Comparison of ENCODE assay signal across 22 cellular contexts in the genomic region with DNA sequence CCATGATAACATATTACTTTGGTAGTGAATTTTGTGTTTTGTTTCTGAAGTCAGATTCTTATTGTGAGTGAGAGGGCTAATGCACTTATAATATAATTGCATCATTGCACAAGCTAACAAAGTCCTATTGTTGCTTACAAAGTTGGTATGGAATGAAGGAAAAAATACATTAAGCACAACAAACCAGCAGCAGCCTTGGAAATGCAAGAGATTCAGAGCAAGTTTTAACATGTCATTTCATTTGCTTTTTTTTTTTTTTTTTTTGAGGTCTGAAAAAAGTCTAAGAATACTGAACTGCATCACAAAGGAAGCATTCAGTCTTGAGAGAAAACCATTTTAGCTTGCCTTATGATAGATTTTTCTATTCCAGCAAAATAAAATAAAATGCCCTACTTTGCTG. TPM values are rescaled to one million over a fixed set of nuclear protein-coding genes. Genes with fewer than 3 reads are reported as not detected.
DNase-seq lines count a peak whose midpoint lies in the region; ATAC-seq, FAIRE-seq and TF ChIP-seq lines count a peak whose summit lies in the region.
"Had no signal": no experiment of that assay in that cellular context is flagged by ENCODE, and none has a peak within 500 bp of the region (broad histone marks: within the 10 kb centered on the region; RNA-seq: fewer than 3 reads in every experiment).

No MANE protein-coding gene starts in this region.

- FAIRE-seq in bronchial epithelial cell (lab: Jason Lieb, UNC), result no peak
- FAIRE-seq: GM12892, GM18507, HTR-8/SVneo had no signal

- H3K4me3 Mint-ChIP-seq in neural crest cell, result peak overlapping the region; percentile 7
- H3K4me3 Mint-ChIP-seq: IgD-negative memory B cell had no signal

- TF ChIP-seq CTCF in bronchial epithelial cell (IDR thresholded peaks at IDR 0.05; ENCODE audit: insufficient read depth, low read length, severe bottlenecking) (no peak), neural crest cell (conservative IDR thresholded peaks at IDR 0.05) (no peak)

- ATAC-seq in GM19328 (IDR thresholded peaks at IDR 0.05; ENCODE audit: unreplicated experiment), result no peak
- ATAC-seq: PC-3 had no signal

- H3K4me1 Mint-ChIP-seq in neural crest cell, result peaks cover 60% of the 10 kb centered on the region
- H3K4me1 Mint-ChIP-seq: IgD-negative memory B cell had no signal

- H3K27me3 ChIP-seq in bronchial epithelial cell (ENCODE audit: control insufficient read depth, insufficient read depth, low read length), result no peaks in the 10 kb centered on the region

- no peaks in the 10 kb centered on the region for H3K36me3 ChIP-seq in bronchial epithelial cell (ENCODE audit: control insufficient read depth, insufficient read depth, low read length)

- DNase-seq in HPDE6-E6E7 (ENCODE audit: extremely low spot score), result peak; percentile 26
- peak; percentile 65 for DNase-seq in NCI-H2171 (lab: John Stamatoyannopoulos, UW)
- peak; percentile 84 for DNase-seq in bronchial epithelial cell (ENCODE audit: low read depth)
- DNase-seq in neural crest cell (ENCODE audit: low read depth, low spot score), result no peak
- DNase-seq in cerebellar nuclear complex (lab: John Stamatoyannopoulos, UW), result no peak
- DNase-seq in occipital lobe (lab: John Stamatoyannopoulos, UW), result no peak
- DNase-seq: AML-193, DMS79, Kasumi-1, MM.1S, NCI-H1092 treated with DMSO at 0.1 percent for 48 hours, NCI-H1694 treated with DMSO at 0.1 percent for 48 hours, NCI-H345, NCI-H524 treated with DMSO at 0.1 percent for 48 hours, PC-3, RPMI8226, SIG-M5 had no signal

- peak overlapping the region; percentile 30 for H3K27ac Mint-ChIP-seq in neural crest cell (ENCODE audit: unreplicated experiment)
- H3K27ac Mint-ChIP-seq: IgD-negative memory B cell had no signal

- H3K27me3 Mint-ChIP-seq in neural crest cell (ENCODE audit: low read depth), result no peaks in the 10 kb centered on the region
- H3K27me3 Mint-ChIP-seq: IgD-negative memory B cell had no signal

- peaks cover 9% of the 10 kb centered on the region for H3K36me3 Mint-ChIP-seq in neural crest cell (ENCODE audit: low read depth)

- no peak overlapping the region for H3K4me3 ChIP-seq in bronchial epithelial cell (ENCODE audit: low read depth, low read length)

- peaks cover 6% of the 10 kb centered on the region for H3K9me3 Mint-ChIP-seq in neural crest cell

RNA-seq across cellular contexts. Expression of gene PLCB4, which starts 57.6 kb away (rescaled TPM):
- total RNA-seq in bronchial epithelial cell (1.6 and 2.0 TPM in 2 replicates), neural crest cell (51.4 and 53.3 TPM in 2 replicates), occipital lobe (12.6 TPM)

Comparison
In these comparisons a context has a peak if more than half of its experiments do, and no peak if none do; other contexts are left out.
1. DNase-seq: peak in HPDE6-E6E7 (single experiment), NCI-H2171 (single experiment) and bronchial epithelial cell (single experiment); none in neural crest cell (single experiment), cerebellar nuclear complex (0 of 2) and occipital lobe (single experiment).